1 cellular context compared by ENCODE assay signal in genomic region chr7:137668404-137668803, GRCh38.
TF ChIP-seq lines count a peak whose summit lies in the region.

No MANE protein-coding gene starts in this region.

TF ChIP-seq in A549, 52 proteins besides CTCF, POLR2A, EP300 and RAD21 (continued from another document):
- TF ChIP-seq, protein P1, sequence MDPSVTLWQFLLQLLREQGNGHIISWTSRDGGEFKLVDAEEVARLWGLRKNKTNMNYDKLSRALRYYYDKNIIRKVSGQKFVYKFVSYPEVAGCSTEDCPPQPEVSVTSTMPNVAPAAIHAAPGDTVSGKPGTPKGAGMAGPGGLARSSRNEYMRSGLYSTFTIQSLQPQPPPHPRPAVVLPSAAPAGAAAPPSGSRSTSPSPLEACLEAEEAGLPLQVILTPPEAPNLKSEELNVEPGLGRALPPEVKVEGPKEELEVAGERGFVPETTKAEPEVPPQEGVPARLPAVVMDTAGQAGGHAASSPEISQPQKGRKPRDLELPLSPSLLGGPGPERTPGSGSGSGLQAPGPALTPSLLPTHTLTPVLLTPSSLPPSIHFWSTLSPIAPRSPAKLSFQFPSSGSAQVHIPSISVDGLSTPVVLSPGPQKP (IDR thresholded peaks at IDR 0.05; ENCODE audit: low read depth, low read length) = no peak
- no peak for TF ChIP-seq MAZ (IDR thresholded peaks at IDR 0.05; ENCODE audit: borderline replicate concordance, low read depth, low read length)
- TF ChIP-seq NPAS2 (CRISPR knock-in tag; IDR thresholded peaks at IDR 0.05; ENCODE audit: borderline replicate concordance) = no peak
- no peak for TF ChIP-seq JUN (IDR thresholded peaks at IDR 0.05)
